In genomic region chr9:76644171-76644570, GRCh38 we compare ENCODE assay signal across 14 cellular contexts.
A peak's percentile ranks its signal among the peaks of the same experiment; 100 is the strongest.
DNase-seq lines count a peak whose midpoint lies in the region; ATAC-seq and TF ChIP-seq lines count a peak whose summit lies in the region.
"Had no signal": no experiment of that assay in that cellular context is flagged by ENCODE, and none has a peak within 500 bp of the region (broad histone marks: within the 10 kb centered on the region; RNA-seq: fewer than 3 reads in every experiment).

No MANE protein-coding gene starts in this region.

- no peak for DNase-seq in OCI-LY7 (ENCODE audit: low spot score)
- DNase-seq in left lung, result no peak
- DNase-seq in T-helper 2 cell treated with Interferon-gamma antibody and Interleukin-4, amounts not matched to agents 5 μg/mL and 100 μg/mL, for 36 hours (ENCODE audit: low spot score), result no peak
- no peak for DNase-seq in psoas muscle
- no peak for DNase-seq in DMS53 (lab: John Stamatoyannopoulos, UW)
- DNase-seq: activated gamma-delta T cell treated with Interleukin-2 at 50 U/mL for 16 hours, foreskin melanocyte, NCI-H146, NCI-H526 had no signal

- CTCF ChIA-PET in OCI-LY7 (lab: Charles Lee; ENCODE audit: unreplicated experiment), result interaction anchor here (0.5 to 1.1 kb wide), 3 partner anchors 10 to 1875 kb away, joined by 3 read pairs; no protein-coding TSS in a partner anchor

- H3K27me3 ChIP-seq in left lung (no peaks in the 10 kb centered on the region), psoas muscle (ENCODE audit: insufficient read depth in 3 of 3, low read length in 2 of 3) (no peaks in the 10 kb centered on the region)
- H3K27me3 ChIP-seq: vagina had no signal

- ATAC-seq in GM18502 (IDR thresholded peaks at IDR 0.05; ENCODE audit: poor library complexity, unreplicated experiment) (peak; percentile 30), GM21390 (IDR thresholded peaks at IDR 0.05; ENCODE audit: unreplicated experiment) (peak; percentile 6), HG03060 (IDR thresholded peaks at IDR 0.05; ENCODE audit: low read depth, unreplicated experiment) (peak; percentile 4), left lung (no peak), psoas muscle (no peak)

- 92 to 99% (median 93%) methylated on average over 4 of the region's 4 CpGs for WGBS in psoas muscle, 3 donors

- no peaks in the 10 kb centered on the region for H3K9me3 Mint-ChIP-seq in T-helper 2 cell treated with Interferon-gamma antibody and Interleukin-4, amounts not matched to agents 5 μg/mL and 100 μg/mL, for 36 hours
- H3K9me3 Mint-ChIP-seq: IgD-negative memory B cell had no signal

- no peaks in the 10 kb centered on the region for H4K20me1 ChIP-seq in OCI-LY7 (ENCODE audit: insufficient read depth, low read length)

- POLR2A ChIA-PET in OCI-LY7 (lab: Charles Lee), result interaction anchor here (1.1 to 1.9 kb wide), 4 partner anchors 9 to 169 kb away, joined by 3 to 8 read pairs (median 4); no protein-coding TSS in a partner anchor

- H3K4me1 ChIP-seq in OCI-LY7 (ENCODE audit: insufficient read depth, low read length, poor library complexity, severe bottlenecking) (peaks cover 18% of the 10 kb centered on the region), left lung (peaks cover 0 to 28% of the 10 kb centered on the region in 2 donors), psoas muscle (no peaks in the 10 kb centered on the region)
- H3K4me1 ChIP-seq: vagina had no signal

- H3K9me3 ChIP-seq in OCI-LY7 (ENCODE audit: low read length), result no peaks in the 10 kb centered on the region
- no peaks in the 10 kb centered on the region for H3K9me3 ChIP-seq in left lung
- no peaks in the 10 kb centered on the region for H3K9me3 ChIP-seq in psoas muscle
- H3K9me3 ChIP-seq: vagina had no signal

- H3K36me3 ChIP-seq in OCI-LY7 (ENCODE audit: insufficient read depth, low read length) (no peaks in the 10 kb centered on the region), left lung (no peaks in the 10 kb centered on the region), psoas muscle (ENCODE audit: insufficient read depth in 1 of 2, low read depth in 1 of 2) (no peaks in the 10 kb centered on the region)
- H3K36me3 ChIP-seq: vagina had no signal

- peak overlapping the region; percentile 49 for H3K4me2 ChIP-seq in OCI-LY7 (ENCODE audit: low read length)

- peaks cover 3% of the 10 kb centered on the region for H3K4me1 Mint-ChIP-seq in T-helper 2 cell treated with Interferon-gamma antibody and Interleukin-4, amounts not matched to agents 5 μg/mL and 100 μg/mL, for 36 hours (ENCODE audit: low read depth)

- no peaks in the 10 kb centered on the region for H3K9me2 ChIP-seq in OCI-LY7 (ENCODE audit: insufficient read depth, low read length)

- H3K4me3 ChIP-seq in OCI-LY7 (ENCODE audit: low read depth, low read length, poor library complexity, severe bottlenecking) (no peak overlapping the region), left lung (no peak overlapping the region), psoas muscle (no peak overlapping the region)
- H3K4me3 ChIP-seq: vagina had no signal

- intact Hi-C loops in OCI-LY7 (cut with micrococcal nuclease; ENCODE audit: unreplicated experiment), result loop anchor here (5.0 kb wide), 2 partner anchors 67 to 242 kb away; no protein-coding TSS in a partner anchor
- intact Hi-C loops in left lung (cut with DNase I), result no loop called here
- intact Hi-C loops in psoas muscle (cut with DNase I), result no loop called here

- peak overlapping the region; percentile 49; the same call in 1 of the 2 replicates for H2AFZ ChIP-seq in OCI-LY7 (ENCODE audit: low read length)

- no peaks in the 10 kb centered on the region for H3K79me2 ChIP-seq in OCI-LY7 (ENCODE audit: insufficient read depth, low read depth, low read length)

- H3K27ac ChIP-seq in OCI-LY7 (ENCODE audit: low read depth, low read length, poor library complexity, severe bottlenecking) (no peak overlapping the region), left lung (peak overlapping the region in 1 of 2 donors; percentile 53), psoas muscle (no peak overlapping the region)
- H3K27ac ChIP-seq: vagina had no signal

- TF ChIP-seq CTCF in OCI-LY7 (conservative IDR thresholded peaks at IDR 0.05; ENCODE audit: low read length) (no peak), left lung (IDR thresholded peaks at IDR 0.05) (no peak), psoas muscle (IDR thresholded peaks at IDR 0.05) (no peak)

- peaks cover 13% of the 10 kb centered on the region for H3K27me3 Mint-ChIP-seq in T-helper 2 cell treated with Interferon-gamma antibody and Interleukin-4, amounts not matched to agents 5 μg/mL and 100 μg/mL, for 36 hours (ENCODE audit: low read depth)
- H3K27me3 Mint-ChIP-seq: IgD-negative memory B cell had no signal

- BruUV-seq in OCI-LY7 (replicated peaks; lab: Mats Ljungman, UMichigan), result no TSS peak

- no peak overlapping the region for H3K4me3 Mint-ChIP-seq in T-helper 2 cell treated with Interferon-gamma antibody and Interleukin-4, amounts not matched to agents 5 μg/mL and 100 μg/mL, for 36 hours

- no peaks in the 10 kb centered on the region for H3K36me3 Mint-ChIP-seq in T-helper 2 cell treated with Interferon-gamma antibody and Interleukin-4, amounts not matched to agents 5 μg/mL and 100 μg/mL, for 36 hours (ENCODE audit: low read depth)
- H3K36me3 Mint-ChIP-seq: IgD-negative memory B cell had no signal

- no peak overlapping the region for H3K27ac Mint-ChIP-seq in T-helper 2 cell treated with Interferon-gamma antibody and Interleukin-4, amounts not matched to agents 5 μg/mL and 100 μg/mL, for 36 hours
- H3K27ac Mint-ChIP-seq: IgD-negative memory B cell had no signal

Comparison
In these comparisons a context has a peak if more than half of its experiments do, and no peak if none do; other contexts are left out.
1. ATAC-seq: peak in GM18502 (single experiment), GM21390 (single experiment) and HG03060 (single experiment); none in left lung (single experiment) and psoas muscle (0 of 4).